In the genomic region with DNA sequence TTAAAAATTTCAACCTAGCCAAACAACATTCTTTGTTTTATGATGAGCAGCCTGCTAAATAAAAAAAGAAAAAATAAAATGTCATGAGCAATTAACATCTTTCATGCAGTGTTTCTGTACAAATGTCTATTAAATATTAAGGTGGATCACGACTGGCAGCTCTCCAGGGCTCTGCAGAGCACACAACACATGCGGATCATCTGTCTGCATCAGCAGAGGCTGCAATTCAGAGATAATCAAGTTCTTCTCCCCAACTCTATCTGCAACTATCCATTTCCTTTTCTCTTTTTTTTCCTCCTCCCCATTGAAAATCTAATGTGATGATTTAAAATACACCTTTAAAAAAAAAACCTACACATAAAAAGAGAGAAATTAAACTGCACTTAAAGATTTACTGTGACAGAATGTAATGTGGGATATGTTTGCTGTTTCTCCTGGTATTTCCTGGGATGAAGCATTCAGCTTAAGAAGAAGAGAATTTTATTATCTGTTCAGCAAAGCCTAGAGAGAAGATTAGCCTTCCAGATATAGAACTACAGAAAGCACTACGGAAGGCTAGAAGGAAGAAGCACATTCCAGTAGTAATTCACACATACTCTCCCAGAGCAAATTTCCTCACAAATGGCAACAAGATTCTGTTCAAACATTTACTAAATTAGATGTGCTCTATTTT, we compare ENCODE assay signal across 22 cellular contexts.
DNase-seq lines count a peak whose midpoint lies in the region; ATAC-seq and TF ChIP-seq lines count a peak whose summit lies in the region.
"Had no signal": no experiment of that assay in that cellular context is flagged by ENCODE, and none has a peak within 500 bp of the region (broad histone marks: within the 10 kb centered on the region; RNA-seq: fewer than 3 reads in every experiment).

No MANE protein-coding gene starts in this region.

- H3K9me3 Mint-ChIP-seq in mesothelial cell of epicardium, result peaks cover 4% of the 10 kb centered on the region
- no peaks in the 10 kb centered on the region for H3K9me3 Mint-ChIP-seq in activated naive CD8-positive, alpha-beta T cell treated with anti-CD3 and anti-CD28 coated beads for 36 hours
- H3K9me3 Mint-ChIP-seq: activated CD8-positive, alpha-beta T cell treated with anti-CD3 and anti-CD28 coated beads for 36 hours; activated T-cell treated with anti-CD3 and anti-CD28 coated beads, Interleukin-2, amount 50 U/mL, for 4 hours; naive thymus-derived CD4-positive, alpha-beta T cell had no signal

- H3K36me3 Mint-ChIP-seq in mesothelial cell of epicardium, result no peaks in the 10 kb centered on the region
- no peaks in the 10 kb centered on the region for H3K36me3 Mint-ChIP-seq in activated naive CD8-positive, alpha-beta T cell treated with anti-CD3 and anti-CD28 coated beads for 36 hours
- H3K36me3 Mint-ChIP-seq: naive thymus-derived CD4-positive, alpha-beta T cell had no signal

- peaks cover 46% of the 10 kb centered on the region for H3K4me1 Mint-ChIP-seq in mesothelial cell of epicardium
- H3K4me1 Mint-ChIP-seq in activated naive CD8-positive, alpha-beta T cell treated with anti-CD3 and anti-CD28 coated beads for 36 hours, result no peaks in the 10 kb centered on the region
- H3K4me1 Mint-ChIP-seq: B cell; naive thymus-derived CD4-positive, alpha-beta T cell had no signal

- H3K27ac ChIP-seq in VCaP, result peak overlapping the region; percentile 64
- H3K27ac ChIP-seq: left ventricle myocardium inferior, parathyroid adenoma, Peyer's patch, skin epidermis, tibial artery had no signal

- peak overlapping the region; percentile 36 for H3K4me3 Mint-ChIP-seq in mesothelial cell of epicardium
- no peak overlapping the region for H3K4me3 Mint-ChIP-seq in activated naive CD8-positive, alpha-beta T cell treated with anti-CD3 and anti-CD28 coated beads for 36 hours
- H3K4me3 Mint-ChIP-seq: activated CD8-positive, alpha-beta T cell treated with anti-CD3 and anti-CD28 coated beads for 36 hours; activated T-cell treated with anti-CD3 and anti-CD28 coated beads, Interleukin-2, amount 50 U/mL, for 4 hours; B cell; naive thymus-derived CD4-positive, alpha-beta T cell had no signal

- TF ChIP-seq CTCF in HFF-Myc (IDR thresholded peaks at IDR 0.05; ENCODE audit: low read depth, low read length, missing control alignments), result no peak
- no peak for TF ChIP-seq CTCF in VCaP (conservative IDR thresholded peaks at IDR 0.05)
- no peak for TF ChIP-seq CTCF in mesothelial cell of epicardium (IDR thresholded peaks at IDR 0.05; ENCODE audit: unreplicated experiment)

- DNase-seq in COR-L47 (lab: John Stamatoyannopoulos, UW) (peak; percentile 45), HFF-Myc (ENCODE audit: extremely low read depth, low read depth) (peak; percentile 6), mesothelial cell of epicardium (ENCODE audit: low spot score in 2 of 2, unreplicated experiment in 2 of 2) (no peak), H4 (ENCODE audit: low spot score) (no peak)
- DNase-seq in activated CD4-positive, alpha-beta T cell treated with anti-CD3 and anti-CD28 coated beads, Interleukin-2, amount 50 U/mL, for 1 hour, result no peak
- DNase-seq in activated naive CD8-positive, alpha-beta T cell treated with anti-CD3 and anti-CD28 coated beads for 36 hours, result no peak
- DNase-seq: activated CD8-positive, alpha-beta T cell treated with anti-CD3 and anti-CD28 coated beads for 36 hours; activated naive CD4-positive, alpha-beta T cell treated with anti-CD3 and anti-CD28 coated beads, Interleukin-2, amount 50 U/mL, for 16 hours; activated T-cell treated with anti-CD3 and anti-CD28 coated beads, Interleukin-2, amount 50 U/mL, for 4 hours; cortex of kidney; DMS79 treated with DMSO at 0.1 percent for 48 hours; left ventricle myocardium inferior; MM.1S; naive thymus-derived CD4-positive, alpha-beta T cell; NCI-H2029; Peyer's patch; tibial artery had no signal

- H3K4me3 ChIP-seq in HFF-Myc (replicated peaks; ENCODE audit: low read depth, low read length), result no peak overlapping the region
- H3K4me3 ChIP-seq: left ventricle myocardium inferior, Peyer's patch, skin epidermis, tibial artery had no signal

- ATAC-seq in HG02763 (IDR thresholded peaks at IDR 0.05; ENCODE audit: unreplicated experiment), result no peak
- ATAC-seq: activated CD8-positive, alpha-beta T cell treated with anti-CD3 and anti-CD28 coated beads for 36 hours; activated T-cell treated with anti-CD3 and anti-CD28 coated beads, Interleukin-2, amount 50 U/mL, for 4 hours; naive thymus-derived CD4-positive, alpha-beta T cell had no signal

- H3K27me3 Mint-ChIP-seq in mesothelial cell of epicardium (ENCODE audit: low read depth), result no peaks in the 10 kb centered on the region
- no peaks in the 10 kb centered on the region for H3K27me3 Mint-ChIP-seq in activated naive CD8-positive, alpha-beta T cell treated with anti-CD3 and anti-CD28 coated beads for 36 hours
- H3K27me3 Mint-ChIP-seq: activated CD8-positive, alpha-beta T cell treated with anti-CD3 and anti-CD28 coated beads for 36 hours; B cell had no signal

- peak overlapping the region; percentile 81 for H3K27ac Mint-ChIP-seq in mesothelial cell of epicardium
- H3K27ac Mint-ChIP-seq in activated naive CD8-positive, alpha-beta T cell treated with anti-CD3 and anti-CD28 coated beads for 36 hours, result no peak overlapping the region
- H3K27ac Mint-ChIP-seq: activated CD8-positive, alpha-beta T cell treated with anti-CD3 and anti-CD28 coated beads for 36 hours; B cell; naive thymus-derived CD4-positive, alpha-beta T cell had no signal

Comparison
In these comparisons a context has a peak if more than half of its experiments do, and no peak if none do; other contexts are left out.
1. DNase-seq: peak in COR-L47 (single experiment) and HFF-Myc (single experiment); none in mesothelial cell of epicardium (0 of 2), H4 (single experiment), activated CD4-positive, alpha-beta T cell treated with anti-CD3 and anti-CD28 coated beads, Interleukin-2, amount 50 U/mL, for 1 hour (single experiment) and activated naive CD8-positive, alpha-beta T cell treated with anti-CD3 and anti-CD28 coated beads for 36 hours (single experiment).